Comparison of ENCODE assay signal across 10 cellular contexts in the genomic region with DNA sequence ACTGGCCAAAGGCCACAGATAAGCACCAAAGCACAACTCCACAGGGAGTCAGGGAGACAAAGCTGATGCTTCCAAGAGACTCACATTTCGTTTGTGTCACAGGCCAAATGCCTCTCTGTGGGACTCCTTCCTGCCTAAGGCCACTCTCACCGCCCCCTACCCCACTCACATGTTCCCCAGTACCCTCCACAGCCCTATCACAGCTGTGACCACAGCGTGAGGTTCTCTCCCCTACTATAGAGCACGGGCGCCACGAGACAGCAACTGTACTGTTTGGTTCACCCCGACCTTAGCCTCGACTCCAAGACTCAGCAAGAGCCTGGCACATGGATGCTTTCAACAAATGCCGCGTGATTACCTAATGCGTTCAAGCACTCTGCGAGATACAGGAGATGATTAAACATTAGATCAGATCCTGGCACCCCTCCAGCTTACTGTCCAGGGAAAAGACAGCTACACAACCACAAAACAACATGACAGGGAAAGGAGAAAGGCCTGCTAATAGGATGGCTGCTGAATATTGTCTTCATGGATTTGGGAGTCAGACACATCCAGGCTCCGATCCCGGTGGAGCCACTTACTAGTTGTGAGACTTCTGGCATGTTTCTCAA.
DNase-seq lines count a peak whose midpoint lies in the region; ATAC-seq and TF ChIP-seq lines count a peak whose summit lies in the region.
"Had no signal": no experiment of that assay in that cellular context is flagged by ENCODE, and none has a peak within 500 bp of the region (broad histone marks: within the 10 kb centered on the region; RNA-seq: fewer than 3 reads in every experiment).

No MANE protein-coding gene starts in this region.

- no peaks in the 10 kb centered on the region for H3K9me3 ChIP-seq in right atrium auricular region
- H3K9me3 ChIP-seq: neutrophil had no signal

- CTCF ChIA-PET in activated CD8-positive, alpha-beta memory T cell treated with anti-CD3 and anti-CD28 coated beads, Interleukin-2, amount 10 ng/mL, durations not matched to agents 7 days and 5 days (lab: Charles Lee) = no interaction called here

- no peak overlapping the region for H3K27ac ChIP-seq in right atrium auricular region
- H3K27ac ChIP-seq: neutrophil, VCaP had no signal

- no peaks in the 10 kb centered on the region for H3K36me3 ChIP-seq in right atrium auricular region
- H3K36me3 ChIP-seq: neutrophil had no signal

- in situ Hi-C loops in KBM-7 (cut with MboI; ENCODE audit: low pct_unique_long_range_greater_than_20kb, low sequenced_read_pairs) = no loop called here
- in situ Hi-C loops in GM13976 (cut with MboI; ENCODE audit: low sequenced_read_pairs, unreplicated experiment) = no loop called here

- H3K27ac Mint-ChIP-seq in activated CD8-positive, alpha-beta memory T cell treated with anti-CD3 and anti-CD28 coated beads, Interleukin-2, amount 10 ng/mL, durations not matched to agents 7 days and 5 days = no peak overlapping the region

- DNase-seq in A172 (ENCODE audit: low spot score) (peak; percentile 96), HS-27A (ENCODE audit: low read depth) (peak; percentile 43), right atrium auricular region (ENCODE audit: low spot score) (peak; percentile 54), KBM-7 (no peak), GM13976 (ENCODE audit: low spot score) (no peak)
- DNase-seq in activated CD8-positive, alpha-beta memory T cell treated with anti-CD3 and anti-CD28 coated beads, Interleukin-2, amount 10 ng/mL, durations not matched to agents 7 days and 5 days = no peak

- no peak for TF ChIP-seq CTCF in right atrium auricular region (IDR thresholded peaks at IDR 0.05)
- TF ChIP-seq CTCF in GM13976 (IDR thresholded peaks at IDR 0.05; ENCODE audit: borderline replicate concordance, control extremely low read depth, extremely low read depth, insufficient read depth, missing control alignments) = no peak

- no peak overlapping the region for H3K4me3 ChIP-seq in right atrium auricular region

- no peak overlapping the region for H3K4me3 Mint-ChIP-seq in activated CD8-positive, alpha-beta memory T cell treated with anti-CD3 and anti-CD28 coated beads, Interleukin-2, amount 10 ng/mL, durations not matched to agents 7 days and 5 days

- H3K4me1 ChIP-seq in right atrium auricular region = no peaks in the 10 kb centered on the region

- H3K27me3 ChIP-seq in right atrium auricular region = no peaks in the 10 kb centered on the region
- H3K27me3 ChIP-seq: neutrophil had no signal

- ATAC-seq in SK-N-SH treated with all-trans-retinoic acid at 6 μM for 48 hours = peak; percentile 82
- no peak for ATAC-seq in activated CD8-positive, alpha-beta memory T cell treated with anti-CD3 and anti-CD28 coated beads, Interleukin-2, amount 10 ng/mL, durations not matched to agents 7 days and 5 days
- ATAC-seq in HG03521 (IDR thresholded peaks at IDR 0.05; ENCODE audit: unreplicated experiment) = no peak

- no peaks in the 10 kb centered on the region for H3K36me3 Mint-ChIP-seq in activated CD8-positive, alpha-beta memory T cell treated with anti-CD3 and anti-CD28 coated beads, Interleukin-2, amount 10 ng/mL, durations not matched to agents 7 days and 5 days

- no peaks in the 10 kb centered on the region for H3K27me3 Mint-ChIP-seq in activated CD8-positive, alpha-beta memory T cell treated with anti-CD3 and anti-CD28 coated beads, Interleukin-2, amount 10 ng/mL, durations not matched to agents 7 days and 5 days

- H3K4me1 Mint-ChIP-seq in activated CD8-positive, alpha-beta memory T cell treated with anti-CD3 and anti-CD28 coated beads, Interleukin-2, amount 10 ng/mL, durations not matched to agents 7 days and 5 days = no peaks in the 10 kb centered on the region

- H3K9me3 Mint-ChIP-seq in activated CD8-positive, alpha-beta memory T cell treated with anti-CD3 and anti-CD28 coated beads, Interleukin-2, amount 10 ng/mL, durations not matched to agents 7 days and 5 days (ENCODE audit: low read depth) = no peaks in the 10 kb centered on the region

TF ChIP-seq in SK-N-SH treated with all-trans-retinoic acid at 6 μM for 48 hours, 23 proteins besides CTCF, POLR2A, EP300 and RAD21:
- 0 out of 2 replicates have a peak, but pooled peaks have one; percentile 67 for TF ChIP-seq CSDC2 (CRISPR knock-in tag; IDR thresholded peaks at IDR 0.05)
- peak; percentile 59; the same call in 1 of the 2 replicates for TF ChIP-seq CREB5 (CRISPR knock-in tag; IDR thresholded peaks at IDR 0.05; ENCODE audit: low read depth)
- TF ChIP-seq ISL1 (CRISPR knock-in tag; IDR thresholded peaks at IDR 0.05) = peak; percentile 63; the same call in 1 of the 2 replicates
- TF ChIP-seq ZC3H10 (CRISPR knock-in tag; IDR thresholded peaks at IDR 0.05) = no peak
- 0 out of 2 replicates have a peak, but pooled peaks have one; percentile 7 for TF ChIP-seq TOX (CRISPR knock-in tag; IDR thresholded peaks at IDR 0.05; ENCODE audit: borderline replicate concordance)
- peak; percentile 45; the same call in 1 of the 2 replicates for TF ChIP-seq ZFP3 (CRISPR knock-in tag; IDR thresholded peaks at IDR 0.05)
- TF ChIP-seq ESRRG (CRISPR knock-in tag; IDR thresholded peaks at IDR 0.05) = no peak
- TF ChIP-seq SNAI2 (CRISPR knock-in tag; IDR thresholded peaks at IDR 0.05) = no peak
TF ChIP-seq in SK-N-SH treated with all-trans-retinoic acid at 6 μM for 48 hours: peak in this region for 5.

Comparison
In these comparisons a context has a peak if more than half of its experiments do, and no peak if none do; other contexts are left out.
1. DNase-seq: peak in A172 (single experiment), HS-27A (single experiment) and right atrium auricular region (single experiment); none in KBM-7 (single experiment), GM13976 (single experiment) and activated CD8-positive, alpha-beta memory T cell treated with anti-CD3 and anti-CD28 coated beads, Interleukin-2, amount 10 ng/mL, durations not matched to agents 7 days and 5 days (single experiment).